Comparison of ENCODE assay signal across 9 cellular contexts in the genomic region with DNA sequence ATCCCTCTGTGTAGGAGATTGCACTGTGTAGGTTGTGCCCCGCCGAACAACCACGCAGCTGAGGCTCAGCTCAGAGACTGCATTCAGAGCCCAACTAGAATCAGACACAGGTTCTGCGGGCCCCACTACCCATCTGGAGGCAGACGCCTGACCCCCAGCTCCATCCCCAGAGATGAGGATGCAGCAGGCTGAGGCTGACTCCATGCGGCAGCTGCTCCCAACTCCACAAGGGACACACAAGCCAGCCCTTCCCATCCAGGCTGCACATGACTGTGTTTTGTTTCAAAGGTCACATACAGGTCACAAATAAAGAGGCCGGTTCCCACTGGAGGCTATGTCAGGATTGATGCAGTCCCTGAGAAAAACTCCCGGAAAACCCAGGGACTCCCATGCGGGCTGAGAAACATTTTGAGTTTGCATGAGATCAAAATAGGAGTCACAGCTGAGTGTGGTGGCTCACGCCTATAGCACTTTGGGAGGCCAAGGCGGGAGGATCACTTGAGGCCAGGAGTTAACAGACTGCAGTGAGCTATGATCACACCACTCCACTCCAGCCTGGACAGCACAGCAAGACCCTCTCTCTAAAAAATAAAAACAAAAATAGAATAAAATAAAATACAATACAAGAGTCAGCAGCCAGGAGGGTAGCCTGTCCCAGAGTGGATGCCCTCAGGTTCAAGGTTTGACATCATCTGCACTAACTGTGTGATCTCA. TPM values are rescaled to one million over a fixed set of nuclear protein-coding genes. Genes with fewer than 3 reads are reported as not detected.
DNase-seq lines count a peak whose midpoint lies in the region; ATAC-seq, FAIRE-seq and TF ChIP-seq lines count a peak whose summit lies in the region.
"Had no signal": no experiment of that assay in that cellular context is flagged by ENCODE, and none has a peak within 500 bp of the region (broad histone marks: within the 10 kb centered on the region; RNA-seq: fewer than 3 reads in every experiment).

No MANE protein-coding gene starts in this region.

- H3K79me2 ChIP-seq in endothelial cell of umbilical vein (ENCODE audit: control insufficient read depth, insufficient read depth, low read length), result peaks cover 77% of the 10 kb centered on the region

- intact Hi-C loops in endothelial cell of umbilical vein (cut with micrococcal nuclease), result no loop called here
- intact Hi-C loops in lower leg skin (cut with DNase I; ENCODE audit: low total_unique reads), result no loop called here

- dilution Hi-C loops in endothelial cell of umbilical vein (cut with MboI; ENCODE audit: extremely low pct_ligation_motif_present, low sequenced_read_pairs), result no loop called here

- peak overlapping the region; percentile 8 to 79 (median 52); a peak in 18 of 22 replicates for H3K9ac ChIP-seq in BLaER1 treated with 17β-estradiol and CSF1 and Interleukin-3, amounts not matched to agents 10 nM and 100 nM
- no peak overlapping the region for H3K9ac ChIP-seq in endothelial cell of umbilical vein (replicated peaks; ENCODE audit: extremely low read depth, insufficient read depth, low read length)

- WGBS in lower leg skin, 2 donors, result 68 to 82% methylated on average over 11 of the region's 11 CpGs

- H3K4me3 ChIP-seq in BLaER1 treated with 17β-estradiol and CSF1 and Interleukin-3, amounts not matched to agents 10 nM and 100 nM, result no peak overlapping the region; a peak in 1 of 20 replicates
- H3K4me3 ChIP-seq in endothelial cell of umbilical vein (replicated peaks in 1 of 3; ENCODE audit: insufficient read depth in 1 of 3, low read depth in 1 of 3, low read length in 3 of 3) (no peak overlapping the region), lower leg skin (ENCODE audit: low read depth, poor library complexity, severe bottlenecking) (no peak overlapping the region)

- no peaks in the 10 kb centered on the region for H3K9me3 ChIP-seq in BLaER1 treated with 17β-estradiol and CSF1 and Interleukin-3, amounts not matched to agents 10 nM and 100 nM (replicated peaks in 1 of 11)
- no peaks in the 10 kb centered on the region for H3K9me3 ChIP-seq in endothelial cell of umbilical vein (replicated peaks; ENCODE audit: control insufficient read depth, insufficient read depth, low read length)

- CTCF ChIA-PET in RWPE1 (lab: Yijun Ruan, JAX), result interaction anchor here (1.3 to 2.0 kb wide), 3 partner anchors 12 to 57 kb away, joined by 7 read pairs; no protein-coding TSS in a partner anchor
- CTCF ChIA-PET in endothelial cell of umbilical vein (lab: Charles Lee), result interaction anchor here (1.5 to 3.3 kb wide), 8 partner anchors 10 to 339 kb away, joined by 3 to 16 read pairs (median 6); no protein-coding TSS in a partner anchor

- DNase-seq in RWPE1 (ENCODE audit: low spot score) (no peak), endothelial cell of umbilical vein (ENCODE audit: low read depth, low spot score) (peak; percentile 31), EL (no peak), GM03348 (ENCODE audit: low spot score) (no peak), NCI-H2196 (lab: John Stamatoyannopoulos, UW; ENCODE audit: unreplicated experiment) (no peak), lower leg skin (ENCODE audit: low spot score in 2 of 2) (no peak)
- no peak for DNase-seq in natural killer cell treated with Interleukin-12 subunit alpha and Interleukin-12 subunit beta and Interleukin-15 and Interleukin-18, amount 100 ng/mL, for 72 hours (ENCODE audit: low spot score)
- DNase-seq: NCI-H524 treated with DMSO at 0.1 percent for 48 hours had no signal

- peaks cover 97 to 100% (median 99%) of the 10 kb centered on the region in 11 experiments for H4K20me1 ChIP-seq in BLaER1 treated with 17β-estradiol and CSF1 and Interleukin-3, amounts not matched to agents 10 nM and 100 nM
- H4K20me1 ChIP-seq in endothelial cell of umbilical vein (replicated peaks; ENCODE audit: control insufficient read depth, extremely low read depth, insufficient read depth, low read length), result no peaks in the 10 kb centered on the region

- no TSS peak for BruUV-seq in endothelial cell of umbilical vein (replicated peaks; lab: Mats Ljungman, UMichigan)

- TF ChIP-seq POLR2A in endothelial cell of umbilical vein (IDR thresholded peaks at IDR 0.05; ENCODE audit: low read depth, low read length) (no peak), lower leg skin (IDR thresholded peaks at IDR 0.05) (no peak)

- H3K27me3 ChIP-seq in BLaER1 treated with 17β-estradiol and CSF1 and Interleukin-3, amounts not matched to agents 10 nM and 100 nM, result no peaks in the 10 kb centered on the region
- H3K27me3 ChIP-seq in endothelial cell of umbilical vein (ENCODE audit: control insufficient read depth in 2 of 2, insufficient read depth in 2 of 2, low read length in 2 of 2), result no peaks in the 10 kb centered on the region

- H2AFZ ChIP-seq in endothelial cell of umbilical vein (ENCODE audit: low read depth, low read length), result no peak overlapping the region

- peak; percentile 18 for FAIRE-seq in endothelial cell of umbilical vein (lab: Jason Lieb, UNC)

- peak overlapping the region; percentile 90 to 98 (median 96) for H3K4me2 ChIP-seq in BLaER1 treated with 17β-estradiol and CSF1 and Interleukin-3, amounts not matched to agents 10 nM and 100 nM
- no peak overlapping the region for H3K4me2 ChIP-seq in endothelial cell of umbilical vein (ENCODE audit: insufficient read depth, low read length)

- H3K4me1 ChIP-seq in BLaER1 treated with 17β-estradiol and CSF1 and Interleukin-3, amounts not matched to agents 10 nM and 100 nM, result peaks cover 63 to 99% (median 82%) of the 10 kb centered on the region in 10 experiments
- peaks cover 14% of the 10 kb centered on the region for H3K4me1 ChIP-seq in endothelial cell of umbilical vein (ENCODE audit: control insufficient read depth, extremely low read depth, insufficient read depth, low read length)

- H3K9me1 ChIP-seq in endothelial cell of umbilical vein (replicated peaks; ENCODE audit: control insufficient read depth, extremely low read depth, insufficient read depth, low read length), result no peaks in the 10 kb centered on the region

- no peaks in the 10 kb centered on the region for H3K27me3 Mint-ChIP-seq in natural killer cell treated with Interleukin-12 subunit alpha and Interleukin-12 subunit beta and Interleukin-15 and Interleukin-18, amount 100 ng/mL, for 72 hours

- peak overlapping the region; percentile 87 to 91 for H3K27ac Mint-ChIP-seq in natural killer cell treated with Interleukin-12 subunit alpha and Interleukin-12 subunit beta and Interleukin-15 and Interleukin-18, amount 100 ng/mL, for 72 hours

- H3K4me3 Mint-ChIP-seq in natural killer cell treated with Interleukin-12 subunit alpha and Interleukin-12 subunit beta and Interleukin-15 and Interleukin-18, amount 100 ng/mL, for 72 hours, result peak overlapping the region; percentile 77

- ATAC-seq in natural killer cell treated with Interleukin-12 subunit alpha and Interleukin-12 subunit beta and Interleukin-15 and Interleukin-18, amount 100 ng/mL, for 72 hours, result no peak

- POLR2A ChIA-PET in RWPE1 (lab: Yijun Ruan, JAX; ENCODE audit: low non-redundant PET), result no interaction called here
- POLR2A ChIA-PET in endothelial cell of umbilical vein (lab: Charles Lee), result interaction anchor here (1.4 kb wide), 1 partner anchor 13 kb away, joined by 3 read pairs; no protein-coding TSS in a partner anchor

- TF ChIP-seq CTCF in RWPE1 (conservative IDR thresholded peaks at IDR 0.05; ENCODE audit: low read depth) (no peak), endothelial cell of umbilical vein (IDR thresholded peaks at IDR 0.05; ENCODE audit: extremely low read depth in 1 of 2, insufficient read depth in 1 of 2, low read depth in 1 of 2, low read length in 2 of 2) (no peak), lower leg skin (IDR thresholded peaks at IDR 0.05) (no peak)

- H3K27ac ChIP-seq in BLaER1 treated with 17β-estradiol and CSF1 and Interleukin-3, amounts not matched to agents 10 nM and 100 nM, result peak overlapping the region; percentile 2 to 68 (median 43); a peak in 17 of 22 replicates
- H3K27ac ChIP-seq in RWPE1, result peak overlapping the region; percentile 60
- H3K27ac ChIP-seq in endothelial cell of umbilical vein (ENCODE audit: insufficient read depth, low read depth, low read length), result no peak overlapping the region

- H3K36me3 ChIP-seq in BLaER1 treated with 17β-estradiol and CSF1 and Interleukin-3, amounts not matched to agents 10 nM and 100 nM, result peaks cover 0 to 36% (median 0%) of the 10 kb centered on the region in 11 experiments; a peak in 7 of 22 replicates
- no peaks in the 10 kb centered on the region for H3K36me3 ChIP-seq in endothelial cell of umbilical vein (ENCODE audit: control insufficient read depth in 2 of 2, extremely low read depth in 1 of 2, insufficient read depth in 2 of 2, low read length in 2 of 2)

- no peaks in the 10 kb centered on the region for H3K36me3 Mint-ChIP-seq in natural killer cell treated with Interleukin-12 subunit alpha and Interleukin-12 subunit beta and Interleukin-15 and Interleukin-18, amount 100 ng/mL, for 72 hours

- peaks cover 41 to 57% of the 10 kb centered on the region in 2 donors for H3K4me1 Mint-ChIP-seq in natural killer cell treated with Interleukin-12 subunit alpha and Interleukin-12 subunit beta and Interleukin-15 and Interleukin-18, amount 100 ng/mL, for 72 hours (ENCODE audit: low read depth in 2 of 2)

- H3K9me3 Mint-ChIP-seq in natural killer cell treated with Interleukin-12 subunit alpha and Interleukin-12 subunit beta and Interleukin-15 and Interleukin-18, amount 100 ng/mL, for 72 hours, result no peaks in the 10 kb centered on the region

RNA-seq across cellular contexts. Expression of a gene that starts 14.0 kb away (rescaled TPM):
- total RNA-seq in endothelial cell of umbilical vein (15.5 and 18.2 TPM in 2 replicates), lower leg skin (10 to 100 TPM; 21.5 to 37.9 (median 24.8) TPM)
- polyA plus RNA-seq in endothelial cell of umbilical vein, result 9.9 and 13.4 TPM in 2 replicates
- 6.0 and 8.9 TPM in 2 replicates for polyA plus RNA-seq in endothelial cell of umbilical vein (2011; cell fraction: cytosol; rRNA removed)
- polyA plus RNA-seq in endothelial cell of umbilical vein (2011; cell fraction: nucleus; rRNA removed), result 17.1 and 19.4 TPM in 2 replicates
- 8.3 and 9.7 TPM in 2 replicates for polyA plus RNA-seq in endothelial cell of umbilical vein (2012)
- 8.3 and 11.7 TPM in 2 replicates for polyA minus RNA-seq in endothelial cell of umbilical vein
- polyA minus RNA-seq in endothelial cell of umbilical vein (2011; cell fraction: cytosol; rRNA and poly(A)+ RNA removed), result 7.1 TPM
- 11.2 and 18.2 TPM in 2 replicates for polyA minus RNA-seq in endothelial cell of umbilical vein (2011; cell fraction: nucleus; rRNA and poly(A)+ RNA removed)
- total RNA-seq in natural killer cell treated with Interleukin-12 subunit alpha and Interleukin-12 subunit beta and Interleukin-15 and Interleukin-18, amount 100 ng/mL, for 72 hours, result 10 to 100 TPM; 52.3 to 75.2 TPM

RNA-seq across cellular contexts. Expression of a gene that starts 35.5 kb away (rescaled TPM):
- total RNA-seq in endothelial cell of umbilical vein, result 150 and 164 TPM in 2 replicates
- polyA plus RNA-seq in endothelial cell of umbilical vein, result 173 and 204 TPM in 2 replicates
- 163 and 210 TPM in 2 replicates for polyA plus RNA-seq in endothelial cell of umbilical vein (2011; cell fraction: cytosol; rRNA removed)
- polyA plus RNA-seq in endothelial cell of umbilical vein (2011; cell fraction: nucleus; rRNA removed), result 103 and 121 TPM in 2 replicates
- polyA plus RNA-seq in endothelial cell of umbilical vein (2012), result 130 and 195 TPM in 2 replicates
- 59.0 and 80.1 TPM in 2 replicates for polyA minus RNA-seq in endothelial cell of umbilical vein
- polyA minus RNA-seq in endothelial cell of umbilical vein (2011; cell fraction: cytosol; rRNA and poly(A)+ RNA removed), result 149 TPM
- 20.7 and 32.2 TPM in 2 replicates for polyA minus RNA-seq in endothelial cell of umbilical vein (2011; cell fraction: nucleus; rRNA and poly(A)+ RNA removed)
- 100 to 1,000 TPM; 199 to 208 TPM for total RNA-seq in natural killer cell treated with Interleukin-12 subunit alpha and Interleukin-12 subunit beta and Interleukin-15 and Interleukin-18, amount 100 ng/mL, for 72 hours
- total RNA-seq in lower leg skin, result 100 to 1,000 TPM; 248 to 285 (median 263) TPM

RNA-seq across cellular contexts. Expression of a gene that starts 49.8 kb away (rescaled TPM):
- total RNA-seq in endothelial cell of umbilical vein (127 and 134 TPM in 2 replicates), lower leg skin (10 to 100 TPM; 61.9 to 98.5 (median 89.7) TPM)
- polyA plus RNA-seq in endothelial cell of umbilical vein, result 186 and 236 TPM in 2 replicates
- 181 and 184 TPM in 2 replicates for polyA plus RNA-seq in endothelial cell of umbilical vein (2011; cell fraction: cytosol; rRNA removed)
- 119 and 122 TPM in 2 replicates for polyA plus RNA-seq in endothelial cell of umbilical vein (2011; cell fraction: nucleus; rRNA removed)
- 121 and 147 TPM in 2 replicates for polyA plus RNA-seq in endothelial cell of umbilical vein (2012)
- polyA minus RNA-seq in endothelial cell of umbilical vein, result 136 and 138 TPM in 2 replicates
- 54.0 TPM for polyA minus RNA-seq in endothelial cell of umbilical vein (2011; cell fraction: cytosol; rRNA and poly(A)+ RNA removed)
- polyA minus RNA-seq in endothelial cell of umbilical vein (2011; cell fraction: nucleus; rRNA and poly(A)+ RNA removed), result 24.3 and 32.2 TPM in 2 replicates
- total RNA-seq in natural killer cell treated with Interleukin-12 subunit alpha and Interleukin-12 subunit beta and Interleukin-15 and Interleukin-18, amount 100 ng/mL, for 72 hours, result 100 to 1,000 TPM; 105 to 144 TPM
